Comparison of ENCODE assay signal across 1 cellular context in the genomic region with DNA sequence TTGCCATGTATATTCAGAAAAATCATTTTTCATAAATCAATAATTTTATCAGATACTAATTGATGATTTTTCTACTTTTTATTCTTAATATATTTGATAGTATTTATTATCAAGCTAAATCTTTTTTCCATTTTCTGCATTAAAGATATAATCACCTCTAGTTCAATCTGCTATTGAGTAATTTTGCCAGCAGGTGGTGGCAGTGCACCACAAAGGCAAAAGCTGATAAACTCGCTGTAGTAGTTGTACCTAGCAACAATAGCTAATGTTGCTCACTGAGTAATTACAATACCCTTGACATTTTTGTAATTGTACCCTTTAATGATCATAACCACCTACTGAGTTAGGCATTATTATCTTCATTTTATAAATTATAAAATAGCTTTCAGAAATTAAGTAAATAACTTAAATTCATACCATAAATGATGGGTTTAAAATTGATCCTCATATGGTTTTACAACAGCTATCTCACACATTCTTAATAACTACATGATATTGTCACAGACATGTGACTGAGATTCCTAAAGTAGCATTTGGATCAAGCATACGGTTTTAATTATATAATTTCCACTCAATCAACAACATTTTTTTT.
TF ChIP-seq lines count a peak whose summit lies in the region.

No MANE protein-coding gene starts in this region.

TF ChIP-seq in HepG2, 621 proteins besides CTCF, POLR2A, EP300 and RAD21 (continued from another document and continues in another):
- TF ChIP-seq SAP130 (CRISPR knock-in tag; IDR thresholded peaks at IDR 0.05; ENCODE audit: low read depth) (peak; percentile 42), RAD51 (IDR thresholded peaks at IDR 0.05; ENCODE audit: borderline replicate concordance) (no peak), POLR2AphosphoS5 (IDR thresholded peaks at IDR 0.05; ENCODE audit: low read depth, low read length) (no peak), ZNF530 (CRISPR knock-in tag; IDR thresholded peaks at IDR 0.05; ENCODE audit: low read depth) (no peak), ZNF251 (CRISPR knock-in tag; IDR thresholded peaks at IDR 0.05) (no peak), DMAP1 (CRISPR knock-in tag; IDR thresholded peaks at IDR 0.05) (no peak), ZNF678 (CRISPR knock-in tag; IDR thresholded peaks at IDR 0.05) (no peak), GATAD2A (CRISPR knock-in tag; IDR thresholded peaks at IDR 0.05) (peak; percentile 58), ZNF33B (CRISPR knock-in tag; IDR thresholded peaks at IDR 0.05) (no peak), ZNF547 (CRISPR knock-in tag; IDR thresholded peaks at IDR 0.05) (no peak), ONECUT2 (CRISPR knock-in tag; IDR thresholded peaks at IDR 0.05) (no peak), ZNF180 (CRISPR knock-in tag; IDR thresholded peaks at IDR 0.05; ENCODE audit: borderline replicate concordance, low read depth) (no peak), MED8 (CRISPR knock-in tag; IDR thresholded peaks at IDR 0.05; ENCODE audit: insufficient replicate concordance) (no peak), RCOR2 (CRISPR knock-in tag; IDR thresholded peaks at IDR 0.05) (no peak), ZNF615 (CRISPR knock-in tag; IDR thresholded peaks at IDR 0.05; ENCODE audit: borderline replicate concordance) (no peak), KLF6 (CRISPR knock-in tag; IDR thresholded peaks at IDR 0.05) (no peak), PHF5A (CRISPR knock-in tag; IDR thresholded peaks at IDR 0.05; ENCODE audit: low read depth, unreplicated experiment) (no peak), KDM5A (IDR thresholded peaks at IDR 0.05; ENCODE audit: borderline replicate concordance, low read length) (0 out of 2 replicates have a peak, but pooled peaks have one; percentile 6), ZNF605 (CRISPR knock-in tag; IDR thresholded peaks at IDR 0.05) (no peak), IRF2 (CRISPR knock-in tag; IDR thresholded peaks at IDR 0.05) (peak; percentile 51; the same call in 1 of the 2 replicates), KLF16 (CRISPR knock-in tag; IDR thresholded peaks at IDR 0.05) (0 out of 4 replicates have a peak, but pooled peaks of 1 of the 2 experiments have one; percentile 22), ZNF460 (CRISPR knock-in tag; IDR thresholded peaks at IDR 0.05; ENCODE audit: borderline replicate concordance) (no peak), GATAD1 (CRISPR knock-in tag; IDR thresholded peaks at IDR 0.05) (0 out of 2 replicates have a peak, but pooled peaks have one; percentile 19), ISX (CRISPR knock-in tag; conservative IDR thresholded peaks at IDR 0.05) (no peak), ZFP82 (CRISPR knock-in tag; IDR thresholded peaks at IDR 0.05; ENCODE audit: borderline replicate concordance) (no peak), ZNF143 (CRISPR knock-in tag; IDR thresholded peaks at IDR 0.05) (no peak), JARID2 (CRISPR knock-in tag; IDR thresholded peaks at IDR 0.05; ENCODE audit: insufficient replicate concordance) (no peak), RFX5 (IDR thresholded peaks at IDR 0.05; ENCODE audit: low read depth, low read length) (peak; percentile 67; the same call in 1 of the 2 replicates), ESRRA (CRISPR knock-in tag; IDR thresholded peaks at IDR 0.05; ENCODE audit: low read depth) (no peak), KDM3A (CRISPR knock-in tag; IDR thresholded peaks at IDR 0.05; ENCODE audit: low read depth) (peak; percentile 44; the same call in 1 of the 2 replicates), SMYD3 (CRISPR knock-in tag; IDR thresholded peaks at IDR 0.05) (no peak), PLRG1 (conservative IDR thresholded peaks at IDR 0.05) (no peak), KAT8 (CRISPR knock-in tag; IDR thresholded peaks at IDR 0.05) (no peak), ZNF430 (CRISPR knock-in tag; IDR thresholded peaks at IDR 0.05) (no peak), ZZZ3 (CRISPR knock-in tag; IDR thresholded peaks at IDR 0.05; ENCODE audit: borderline replicate concordance) (no peak), MAFG (CRISPR knock-in tag; IDR thresholded peaks at IDR 0.05) (no peak), TOPORS (CRISPR knock-in tag; IDR thresholded peaks at IDR 0.05) (no peak), RFXANK (CRISPR knock-in tag; IDR thresholded peaks at IDR 0.05) (no peak), ZKSCAN1 (IDR thresholded peaks at IDR 0.05; ENCODE audit: low read length) (no peak), THAP11 (CRISPR knock-in tag; IDR thresholded peaks at IDR 0.05) (0 out of 2 replicates have a peak, but pooled peaks have one; percentile 18), ZFP90 (CRISPR knock-in tag; IDR thresholded peaks at IDR 0.05; ENCODE audit: borderline replicate concordance) (no peak), TOE1 (CRISPR knock-in tag; IDR thresholded peaks at IDR 0.05) (no peak)
- TF ChIP-seq, protein P1, sequence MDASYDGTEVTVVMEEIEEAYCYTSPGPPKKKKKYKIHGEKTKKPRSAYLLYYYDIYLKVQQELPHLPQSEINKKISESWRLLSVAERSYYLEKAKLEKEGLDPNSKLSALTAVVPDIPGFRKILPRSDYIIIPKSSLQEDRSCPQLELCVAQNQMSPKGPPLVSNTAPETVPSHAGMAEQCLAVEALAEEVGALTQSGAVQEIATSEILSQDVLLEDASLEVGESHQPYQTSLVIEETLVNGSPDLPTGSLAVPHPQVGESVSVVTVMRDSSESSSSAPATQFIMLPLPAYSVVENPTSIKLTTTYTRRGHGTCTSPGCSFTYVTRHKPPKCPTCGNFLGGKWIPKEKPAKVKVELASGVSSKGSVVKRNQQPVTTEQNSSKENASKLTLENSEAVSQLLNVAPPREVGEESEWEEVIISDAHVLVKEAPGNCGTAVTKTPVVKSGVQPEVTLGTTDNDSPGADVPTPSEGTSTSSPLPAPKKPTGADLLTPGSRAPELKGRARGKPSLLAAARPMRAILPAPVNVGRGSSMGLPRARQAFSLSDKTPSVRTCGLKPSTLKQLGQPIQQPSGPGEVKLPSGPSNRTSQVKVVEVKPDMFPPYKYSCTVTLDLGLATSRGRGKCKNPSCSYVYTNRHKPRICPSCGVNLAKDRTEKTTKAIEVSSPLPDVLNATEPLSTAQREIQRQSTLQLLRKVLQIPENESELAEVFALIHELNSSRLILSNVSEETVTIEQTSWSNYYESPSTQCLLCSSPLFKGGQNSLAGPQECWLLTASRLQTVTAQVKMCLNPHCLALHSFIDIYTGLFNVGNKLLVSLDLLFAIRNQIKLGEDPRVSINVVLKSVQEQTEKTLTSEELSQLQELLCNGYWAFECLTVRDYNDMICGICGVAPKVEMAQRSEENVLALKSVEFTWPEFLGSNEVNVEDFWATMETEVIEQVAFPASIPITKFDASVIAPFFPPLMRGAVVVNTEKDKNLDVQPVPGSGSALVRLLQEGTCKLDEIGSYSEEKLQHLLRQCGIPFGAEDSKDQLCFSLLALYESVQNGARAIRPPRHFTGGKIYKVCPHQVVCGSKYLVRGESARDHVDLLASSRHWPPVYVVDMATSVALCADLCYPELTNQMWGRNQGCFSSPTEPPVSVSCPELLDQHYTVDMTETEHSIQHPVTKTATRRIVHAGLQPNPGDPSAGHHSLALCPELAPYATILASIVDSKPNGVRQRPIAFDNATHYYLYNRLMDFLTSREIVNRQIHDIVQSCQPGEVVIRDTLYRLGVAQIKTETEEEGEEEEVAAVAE (CRISPR knock-in tag; IDR thresholded peaks at IDR 0.05; ENCODE audit: borderline replicate concordance), result no peak
- TF ChIP-seq, protein P2, sequence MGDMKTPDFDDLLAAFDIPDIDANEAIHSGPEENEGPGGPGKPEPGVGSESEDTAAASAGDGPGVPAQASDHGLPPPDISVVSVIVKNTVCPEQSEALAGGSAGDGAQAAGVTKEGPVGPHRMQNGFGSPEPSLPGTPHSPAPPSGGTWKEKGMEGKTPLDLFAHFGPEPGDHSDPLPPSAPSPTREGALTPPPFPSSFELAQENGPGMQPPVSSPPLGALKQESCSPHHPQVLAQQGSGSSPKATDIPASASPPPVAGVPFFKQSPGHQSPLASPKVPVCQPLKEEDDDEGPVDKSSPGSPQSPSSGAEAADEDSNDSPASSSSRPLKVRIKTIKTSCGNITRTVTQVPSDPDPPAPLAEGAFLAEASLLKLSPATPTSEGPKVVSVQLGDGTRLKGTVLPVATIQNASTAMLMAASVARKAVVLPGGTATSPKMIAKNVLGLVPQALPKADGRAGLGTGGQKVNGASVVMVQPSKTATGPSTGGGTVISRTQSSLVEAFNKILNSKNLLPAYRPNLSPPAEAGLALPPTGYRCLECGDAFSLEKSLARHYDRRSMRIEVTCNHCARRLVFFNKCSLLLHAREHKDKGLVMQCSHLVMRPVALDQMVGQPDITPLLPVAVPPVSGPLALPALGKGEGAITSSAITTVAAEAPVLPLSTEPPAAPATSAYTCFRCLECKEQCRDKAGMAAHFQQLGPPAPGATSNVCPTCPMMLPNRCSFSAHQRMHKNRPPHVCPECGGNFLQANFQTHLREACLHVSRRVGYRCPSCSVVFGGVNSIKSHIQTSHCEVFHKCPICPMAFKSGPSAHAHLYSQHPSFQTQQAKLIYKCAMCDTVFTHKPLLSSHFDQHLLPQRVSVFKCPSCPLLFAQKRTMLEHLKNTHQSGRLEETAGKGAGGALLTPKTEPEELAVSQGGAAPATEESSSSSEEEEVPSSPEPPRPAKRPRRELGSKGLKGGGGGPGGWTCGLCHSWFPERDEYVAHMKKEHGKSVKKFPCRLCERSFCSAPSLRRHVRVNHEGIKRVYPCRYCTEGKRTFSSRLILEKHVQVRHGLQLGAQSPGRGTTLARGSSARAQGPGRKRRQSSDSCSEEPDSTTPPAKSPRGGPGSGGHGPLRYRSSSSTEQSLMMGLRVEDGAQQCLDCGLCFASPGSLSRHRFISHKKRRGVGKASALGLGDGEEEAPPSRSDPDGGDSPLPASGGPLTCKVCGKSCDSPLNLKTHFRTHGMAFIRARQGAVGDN (CRISPR knock-in tag; IDR thresholded peaks at IDR 0.05), result no peak
- TF ChIP-seq, protein P3, sequence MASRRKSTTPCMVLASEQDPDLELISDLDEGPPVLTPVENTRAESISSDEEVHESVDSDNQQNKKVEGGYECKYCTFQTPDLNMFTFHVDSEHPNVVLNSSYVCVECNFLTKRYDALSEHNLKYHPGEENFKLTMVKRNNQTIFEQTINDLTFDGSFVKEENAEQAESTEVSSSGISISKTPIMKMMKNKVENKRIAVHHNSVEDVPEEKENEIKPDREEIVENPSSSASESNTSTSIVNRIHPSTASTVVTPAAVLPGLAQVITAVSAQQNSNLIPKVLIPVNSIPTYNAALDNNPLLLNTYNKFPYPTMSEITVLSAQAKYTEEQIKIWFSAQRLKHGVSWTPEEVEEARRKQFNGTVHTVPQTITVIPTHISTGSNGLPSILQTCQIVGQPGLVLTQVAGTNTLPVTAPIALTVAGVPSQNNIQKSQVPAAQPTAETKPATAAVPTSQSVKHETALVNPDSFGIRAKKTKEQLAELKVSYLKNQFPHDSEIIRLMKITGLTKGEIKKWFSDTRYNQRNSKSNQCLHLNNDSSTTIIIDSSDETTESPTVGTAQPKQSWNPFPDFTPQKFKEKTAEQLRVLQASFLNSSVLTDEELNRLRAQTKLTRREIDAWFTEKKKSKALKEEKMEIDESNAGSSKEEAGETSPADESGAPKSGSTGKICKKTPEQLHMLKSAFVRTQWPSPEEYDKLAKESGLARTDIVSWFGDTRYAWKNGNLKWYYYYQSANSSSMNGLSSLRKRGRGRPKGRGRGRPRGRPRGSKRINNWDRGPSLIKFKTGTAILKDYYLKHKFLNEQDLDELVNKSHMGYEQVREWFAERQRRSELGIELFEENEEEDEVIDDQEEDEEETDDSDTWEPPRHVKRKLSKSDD (CRISPR knock-in tag; IDR thresholded peaks at IDR 0.05; ENCODE audit: low read depth), result no peak
- TF ChIP-seq, protein P4, sequence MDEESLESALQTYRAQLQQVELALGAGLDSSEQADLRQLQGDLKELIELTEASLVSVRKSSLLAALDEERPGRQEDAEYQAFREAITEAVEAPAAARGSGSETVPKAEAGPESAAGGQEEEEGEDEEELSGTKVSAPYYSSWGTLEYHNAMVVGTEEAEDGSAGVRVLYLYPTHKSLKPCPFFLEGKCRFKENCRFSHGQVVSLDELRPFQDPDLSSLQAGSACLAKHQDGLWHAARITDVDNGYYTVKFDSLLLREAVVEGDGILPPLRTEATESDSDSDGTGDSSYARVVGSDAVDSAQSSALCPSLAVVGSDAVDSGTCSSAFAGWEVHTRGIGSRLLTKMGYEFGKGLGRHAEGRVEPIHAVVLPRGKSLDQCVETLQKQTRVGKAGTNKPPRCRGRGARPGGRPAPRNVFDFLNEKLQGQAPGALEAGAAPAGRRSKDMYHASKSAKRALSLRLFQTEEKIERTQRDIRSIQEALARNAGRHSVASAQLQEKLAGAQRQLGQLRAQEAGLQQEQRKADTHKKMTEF (CRISPR knock-in tag; IDR thresholded peaks at IDR 0.05), result no peak
- TF ChIP-seq, protein P5, sequence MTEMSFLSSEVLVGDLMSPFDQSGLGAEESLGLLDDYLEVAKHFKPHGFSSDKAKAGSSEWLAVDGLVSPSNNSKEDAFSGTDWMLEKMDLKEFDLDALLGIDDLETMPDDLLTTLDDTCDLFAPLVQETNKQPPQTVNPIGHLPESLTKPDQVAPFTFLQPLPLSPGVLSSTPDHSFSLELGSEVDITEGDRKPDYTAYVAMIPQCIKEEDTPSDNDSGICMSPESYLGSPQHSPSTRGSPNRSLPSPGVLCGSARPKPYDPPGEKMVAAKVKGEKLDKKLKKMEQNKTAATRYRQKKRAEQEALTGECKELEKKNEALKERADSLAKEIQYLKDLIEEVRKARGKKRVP (CRISPR knock-in tag; IDR thresholded peaks at IDR 0.05), result peak in 1 of 2 experiments; percentile 27; a peak in 1 of 4 replicates
- TF ChIP-seq, protein P6, sequence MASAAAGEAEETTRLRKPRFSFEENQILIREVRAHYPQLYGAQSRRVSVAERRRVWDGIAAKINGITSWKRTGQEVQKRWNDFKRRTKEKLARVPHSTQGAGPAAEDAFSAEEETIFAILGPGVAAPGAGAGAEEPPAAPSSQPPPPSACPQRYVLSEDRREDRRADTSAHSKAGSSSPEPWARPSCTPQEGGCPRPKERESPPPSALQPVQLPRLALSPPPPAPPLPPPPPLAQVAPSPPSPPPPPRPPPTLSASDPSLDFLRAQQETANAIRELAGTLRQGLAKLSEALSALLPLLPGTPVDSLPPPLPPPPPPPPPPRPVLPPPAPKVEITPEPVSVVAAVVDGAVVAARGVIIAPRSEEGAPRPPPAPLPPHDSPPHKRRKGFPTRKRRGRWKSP (CRISPR knock-in tag; IDR thresholded peaks at IDR 0.05), result no peak
- TF ChIP-seq, protein P7, sequence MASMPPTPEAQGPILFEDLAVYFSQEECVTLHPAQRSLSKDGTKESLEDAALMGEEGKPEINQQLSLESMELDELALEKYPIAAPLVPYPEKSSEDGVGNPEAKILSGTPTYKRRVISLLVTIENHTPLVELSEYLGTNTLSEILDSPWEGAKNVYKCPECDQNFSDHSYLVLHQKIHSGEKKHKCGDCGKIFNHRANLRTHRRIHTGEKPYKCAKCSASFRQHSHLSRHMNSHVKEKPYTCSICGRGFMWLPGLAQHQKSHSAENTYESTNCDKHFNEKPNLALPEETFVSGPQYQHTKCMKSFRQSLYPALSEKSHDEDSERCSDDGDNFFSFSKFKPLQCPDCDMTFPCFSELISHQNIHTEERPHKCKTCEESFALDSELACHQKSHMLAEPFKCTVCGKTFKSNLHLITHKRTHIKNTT (CRISPR knock-in tag; IDR thresholded peaks at IDR 0.05), result no peak
- TF ChIP-seq, protein P8, sequence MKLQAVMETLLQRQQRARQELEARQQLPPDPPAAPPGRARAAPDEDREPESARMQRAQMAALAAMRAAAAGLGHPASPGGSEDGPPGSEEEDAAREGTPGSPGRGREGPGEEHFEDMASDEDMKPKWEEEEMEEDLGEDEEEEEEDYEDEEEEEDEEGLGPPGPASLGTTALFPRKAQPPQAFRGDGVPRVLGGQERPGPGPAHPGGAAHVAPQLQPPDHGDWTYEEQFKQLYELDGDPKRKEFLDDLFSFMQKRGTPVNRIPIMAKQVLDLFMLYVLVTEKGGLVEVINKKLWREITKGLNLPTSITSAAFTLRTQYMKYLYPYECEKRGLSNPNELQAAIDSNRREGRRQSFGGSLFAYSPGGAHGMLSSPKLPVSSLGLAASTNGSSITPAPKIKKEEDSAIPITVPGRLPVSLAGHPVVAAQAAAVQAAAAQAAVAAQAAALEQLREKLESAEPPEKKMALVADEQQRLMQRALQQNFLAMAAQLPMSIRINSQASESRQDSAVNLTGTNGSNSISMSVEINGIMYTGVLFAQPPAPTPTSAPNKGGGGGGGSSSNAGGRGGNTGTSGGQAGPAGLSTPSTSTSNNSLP (IDR thresholded peaks at IDR 0.05; ENCODE audit: low read depth, low read length), result peak; percentile 90
